2 cellular contexts compared by ENCODE assay signal in genomic region chr13:44044544-44045178, GRCh38.
TF ChIP-seq lines count a peak whose summit lies in the region.

No MANE protein-coding gene starts in this region.

TF ChIP-seq in SK-N-SH treated with all-trans-retinoic acid at 6 μM for 48 hours, 23 proteins besides CTCF, POLR2A, EP300 and RAD21 (continued from another document):
- TF ChIP-seq CSRNP3 (CRISPR knock-in tag; IDR thresholded peaks at IDR 0.05) (no peak), SNAI2 (CRISPR knock-in tag; IDR thresholded peaks at IDR 0.05) (no peak), ZFP30 (CRISPR knock-in tag; IDR thresholded peaks at IDR 0.05) (no peak), POU6F1 (CRISPR knock-in tag; IDR thresholded peaks at IDR 0.05; ENCODE audit: borderline replicate concordance, low read depth) (no peak), TOX (CRISPR knock-in tag; IDR thresholded peaks at IDR 0.05; ENCODE audit: borderline replicate concordance) (no peak), ZC3H10 (CRISPR knock-in tag; IDR thresholded peaks at IDR 0.05) (no peak), ZNF8 (CRISPR knock-in tag; IDR thresholded peaks at IDR 0.05) (no peak), ARNTL (CRISPR knock-in tag; IDR thresholded peaks at IDR 0.05; ENCODE audit: borderline replicate concordance, low read depth) (no peak), ZNF565 (CRISPR knock-in tag; conservative IDR thresholded peaks at IDR 0.05; ENCODE audit: low read depth) (no peak), CSDC2 (CRISPR knock-in tag; IDR thresholded peaks at IDR 0.05) (no peak), BACH2 (CRISPR knock-in tag; IDR thresholded peaks at IDR 0.05; ENCODE audit: borderline replicate concordance) (no peak), ZNF70 (CRISPR knock-in tag; IDR thresholded peaks at IDR 0.05) (no peak), TSHZ2 (CRISPR knock-in tag; IDR thresholded peaks at IDR 0.05) (no peak)

TF ChIP-seq in SK-N-SH, 30 proteins besides CTCF, POLR2A, EP300 and RAD21 (continued from another document):
- TF ChIP-seq TEAD4 (IDR thresholded peaks at IDR 0.05; ENCODE audit: borderline replicate concordance, insufficient read depth) (no peak), FOXJ3 (CRISPR knock-in tag; IDR thresholded peaks at IDR 0.05) (no peak), YY1 (IDR thresholded peaks at IDR 0.05; ENCODE audit: low read depth) (no peak), MXI1 (IDR thresholded peaks at IDR 0.05; ENCODE audit: low read depth, low read length) (no peak), POLR2AphosphoS5 (IDR thresholded peaks at IDR 0.05; ENCODE audit: low read depth, low read length) (no peak), NRF1 (IDR thresholded peaks at IDR 0.05; ENCODE audit: low read depth, low read length) (no peak), JUND (IDR thresholded peaks at IDR 0.05) (no peak), ELF1 (IDR thresholded peaks at IDR 0.05) (no peak), SIN3A (IDR thresholded peaks at IDR 0.05; ENCODE audit: borderline replicate concordance, low read depth, low read length) (no peak), RCOR1 (IDR thresholded peaks at IDR 0.05; ENCODE audit: low read length) (no peak), IRF3 (IDR thresholded peaks at IDR 0.05; ENCODE audit: low read depth, low read length) (no peak)
